In genomic region chr3:188439080-188439479, GRCh38 we compare ENCODE assay signal across 7 cellular contexts.
DNase-seq lines count a peak whose midpoint lies in the region; ATAC-seq lines count a peak whose summit lies in the region.

No MANE protein-coding gene starts in this region.

- ATAC-seq in GM19025 (IDR thresholded peaks at IDR 0.05; ENCODE audit: low read depth, unreplicated experiment) (peak; percentile 89), HG02943 (IDR thresholded peaks at IDR 0.05; ENCODE audit: low read depth, unreplicated experiment) (peak; percentile 76), esophagus mucosa (peak; percentile 69)

- DNase-seq in SIG-M5 (lab: John Stamatoyannopoulos, UW) (peak; percentile 59), NCI-H345 treated with DMSO at 0.1 percent for 48 hours (lab: John Stamatoyannopoulos, UW; ENCODE audit: unreplicated experiment) (no peak), cerebellar cortex (ENCODE audit: low spot score) (no peak)
- DNase-seq in stimulated activated naive CD4-positive, alpha-beta T cell treated with Interleukin-2 at 50 U/mL for 16 hours (lab: John Stamatoyannopoulos, UW): peak; percentile 1

Comparison
In these comparisons a context has a peak if more than half of its experiments do, and no peak if none do; other contexts are left out.
1. DNase-seq: peak in SIG-M5 (single experiment) and stimulated activated naive CD4-positive, alpha-beta T cell treated with Interleukin-2 at 50 U/mL for 16 hours (single experiment); none in NCI-H345 treated with DMSO at 0.1 percent for 48 hours (single experiment) and cerebellar cortex (single experiment).
2. Peak in every context shown above with its lines, with median percentiles within 50 percentile points of each other: ATAC-seq.